10 cellular contexts compared by ENCODE assay signal in the genomic region with DNA sequence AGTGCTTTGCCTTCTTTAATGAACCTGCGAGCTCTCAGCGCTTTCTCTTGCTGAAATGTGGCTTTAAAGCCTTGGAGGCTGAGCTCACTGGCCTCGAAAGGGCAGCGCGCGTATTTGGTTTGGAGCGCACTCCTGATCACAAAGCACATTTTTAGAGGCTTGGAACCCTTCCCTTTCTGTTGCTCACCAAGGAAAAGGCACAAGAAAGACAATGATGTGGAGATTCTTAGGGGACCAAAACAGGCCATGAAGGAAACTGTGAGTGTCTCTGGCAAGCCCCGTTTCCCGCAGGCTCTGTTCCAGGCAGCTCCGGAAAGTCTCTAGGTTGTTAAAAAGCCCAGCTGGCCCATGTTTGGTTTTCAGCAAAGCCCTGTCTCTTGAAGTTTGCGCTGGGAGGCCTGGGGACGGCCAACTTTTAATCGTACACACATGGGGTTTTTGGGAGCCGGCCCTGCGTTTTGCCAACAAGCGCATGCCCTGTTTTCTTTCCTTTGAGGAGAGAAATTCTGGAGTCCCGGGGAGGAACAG. TPM values are rescaled to one million over a fixed set of nuclear protein-coding genes. Genes with fewer than 3 reads are reported as not detected.
DNase-seq lines count a peak whose midpoint lies in the region; ATAC-seq, FAIRE-seq and TF ChIP-seq lines count a peak whose summit lies in the region.
"Had no signal": no experiment of that assay in that cellular context is flagged by ENCODE, and none has a peak within 500 bp of the region (broad histone marks: within the 10 kb centered on the region; RNA-seq: fewer than 3 reads in every experiment).

No MANE protein-coding gene starts in this region.

- H3K27me3 Mint-ChIP-seq in chondrocyte (ENCODE audit: low read depth) = no peaks in the 10 kb centered on the region

- no peak for FAIRE-seq in GM19239 (lab: Jason Lieb, UNC)
- FAIRE-seq: TTC549 had no signal

- H3K4me1 Mint-ChIP-seq in chondrocyte (ENCODE audit: low read depth) = peaks cover 23% of the 10 kb centered on the region

- TF ChIP-seq CTCF in chondrocyte (IDR thresholded peaks at IDR 0.05) = no peak

- H3K27ac Mint-ChIP-seq in chondrocyte (ENCODE audit: unreplicated experiment) = peak overlapping the region; percentile 49
- H3K27ac Mint-ChIP-seq: activated naive CD4-positive, alpha-beta T cell treated with anti-CD3 and anti-CD28 coated beads for 36 hours had no signal

- H3K4me3 Mint-ChIP-seq in chondrocyte (ENCODE audit: unreplicated experiment) = no peak overlapping the region
- H3K4me3 Mint-ChIP-seq: activated naive CD4-positive, alpha-beta T cell treated with anti-CD3 and anti-CD28 coated beads for 36 hours had no signal

- intact Hi-C loops in sciatic nerve (cut with DNase I) = no loop called here

- peak; percentile 49 for DNase-seq in Ammon's horn (ENCODE audit: low spot score)
- DNase-seq in chondrocyte (ENCODE audit: low spot score) = no peak
- DNase-seq in hippocampal formation (lab: John Stamatoyannopoulos, UW) = peak; percentile 52 to 61
- DNase-seq in sciatic nerve (ENCODE audit: low spot score) = peak; percentile 86
- no peak for DNase-seq in 8988T
- no peak for DNase-seq in GM19239 (ENCODE audit: insufficient read length, low spot score)
- no peak for DNase-seq in HuH-7 (ENCODE audit: low spot score)
- DNase-seq: activated naive CD4-positive, alpha-beta T cell treated with anti-CD3 and anti-CD28 coated beads for 36 hours had no signal

- ATAC-seq in sciatic nerve (peak; percentile 84), HG02642 (IDR thresholded peaks at IDR 0.05; ENCODE audit: poor library complexity, unreplicated experiment) (no peak)

- peaks cover 43% of the 10 kb centered on the region for H3K36me3 Mint-ChIP-seq in chondrocyte (ENCODE audit: low read depth)

- no peaks in the 10 kb centered on the region for H3K9me3 Mint-ChIP-seq in chondrocyte (ENCODE audit: low read depth)

RNA-seq across cellular contexts. Expression of gene SPC24, which starts 9.4 kb away (rescaled TPM):
- 8.3 to 22.9 TPM (median 8.4 TPM) in 3 replicates for total RNA-seq in chondrocyte
- total RNA-seq in sciatic nerve = 1.3 TPM

RNA-seq across cellular contexts. Expression of gene KANK2, which starts 32.4 kb away (rescaled TPM):
- total RNA-seq in chondrocyte (238 to 345 TPM (median 243 TPM) in 3 replicates), sciatic nerve (296 TPM)

Comparison
In these comparisons a context has a peak if more than half of its experiments do, and no peak if none do; other contexts are left out.
1. DNase-seq: peak in Ammon's horn (single experiment), hippocampal formation (2 of 2) and sciatic nerve (single experiment); none in chondrocyte (single experiment), 8988T (single experiment), GM19239 (single experiment) and HuH-7 (single experiment).